Comparison of ENCODE assay signal across 26 cellular contexts in the genomic region with DNA sequence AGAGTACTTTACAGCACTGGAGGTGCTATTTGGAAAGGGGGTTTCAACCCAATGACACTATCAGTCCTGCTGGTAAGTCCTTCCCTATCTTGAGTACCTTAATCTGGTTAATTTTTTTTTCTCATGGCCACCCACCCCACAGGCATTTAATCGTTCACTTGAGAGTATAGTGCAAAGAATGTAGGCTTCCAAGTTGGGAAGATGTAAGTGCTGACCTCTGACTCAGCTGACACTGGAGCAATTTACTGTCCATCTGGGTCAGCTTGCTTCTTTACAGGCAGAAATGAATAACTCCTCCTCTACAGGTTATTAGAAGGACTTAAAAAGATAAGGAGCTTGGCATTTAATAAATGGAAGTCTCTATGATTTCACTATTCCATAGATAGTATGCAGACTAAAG.
DNase-seq lines count a peak whose midpoint lies in the region; ATAC-seq, FAIRE-seq and TF ChIP-seq lines count a peak whose summit lies in the region.
"Had no signal": no experiment of that assay in that cellular context is flagged by ENCODE, and none has a peak within 500 bp of the region (broad histone marks: within the 10 kb centered on the region; RNA-seq: fewer than 3 reads in every experiment).

No MANE protein-coding gene starts in this region.

- peaks cover 15 to 16% of the 10 kb centered on the region in 2 experiments for H3K4me1 ChIP-seq in SK-N-SH (ENCODE audit: control insufficient read depth in 1 of 2, insufficient read depth in 2 of 2, low read depth in 1 of 2, low read length in 1 of 2)
- H3K4me1 ChIP-seq in SJSA1 (replicated peaks) = peaks cover 23% of the 10 kb centered on the region
- H3K4me1 ChIP-seq: ascending aorta, gastrocnemius medialis, psoas muscle had no signal

- CTCF ChIA-PET in SK-N-SH (lab: Yijun Ruan, JAX) = no interaction called here

- no peaks in the 10 kb centered on the region for H4K20me1 ChIP-seq in SK-N-SH (ENCODE audit: insufficient read depth)

- POLR2A ChIA-PET in SK-N-SH (lab: Yijun Ruan, JAX) = no interaction called here

- no peak for TF ChIP-seq CTCF in SK-N-SH (IDR thresholded peaks at IDR 0.05)
- TF ChIP-seq CTCF in fibroblast of villous mesenchyme (IDR thresholded peaks at IDR 0.05; ENCODE audit: insufficient read depth, low read depth, low read length) = no peak

- H3K4me3 Mint-ChIP-seq in stimulated activated effector memory CD8-positive, alpha-beta T cell treated with anti-CD3 and anti-CD28 coated beads, Interleukin-12 subunit alpha, Interleukin-12 subunit beta, amount 100 ng/mL, for 72 hours = no peak overlapping the region
- H3K4me3 Mint-ChIP-seq: activated T-cell treated with anti-CD3 and anti-CD28 coated beads, Interleukin-2, amount 50 U/mL, for 72 hours; central memory CD8-positive, alpha-beta T cell; neural crest cell; stimulated activated naive B cell treated with anti-CD40 and anti-IgM and Interleukin-4, amounts not matched to agents 10 μg/mL and 1 μg/mL and 100 μg/mL, for 72 hours had no signal

- no peaks in the 10 kb centered on the region for H3K9me3 Mint-ChIP-seq in stimulated activated effector memory CD8-positive, alpha-beta T cell treated with anti-CD3 and anti-CD28 coated beads, Interleukin-12 subunit alpha, Interleukin-12 subunit beta, amount 100 ng/mL, for 72 hours
- H3K9me3 Mint-ChIP-seq: activated T-cell treated with anti-CD3 and anti-CD28 coated beads, Interleukin-2, amount 50 U/mL, for 72 hours; central memory CD8-positive, alpha-beta T cell; neural crest cell; stimulated activated naive B cell treated with anti-CD40 and anti-IgM and Interleukin-4, amounts not matched to agents 10 μg/mL and 1 μg/mL and 100 μg/mL, for 72 hours had no signal

- no peaks in the 10 kb centered on the region for H3K4me1 Mint-ChIP-seq in stimulated activated effector memory CD8-positive, alpha-beta T cell treated with anti-CD3 and anti-CD28 coated beads, Interleukin-12 subunit alpha, Interleukin-12 subunit beta, amount 100 ng/mL, for 72 hours
- H3K4me1 Mint-ChIP-seq: central memory CD8-positive, alpha-beta T cell; neural crest cell; stimulated activated naive B cell treated with anti-CD40 and anti-IgM and Interleukin-4, amounts not matched to agents 10 μg/mL and 1 μg/mL and 100 μg/mL, for 72 hours had no signal

- H3K27ac Mint-ChIP-seq in stimulated activated effector memory CD8-positive, alpha-beta T cell treated with anti-CD3 and anti-CD28 coated beads, Interleukin-12 subunit alpha, Interleukin-12 subunit beta, amount 100 ng/mL, for 72 hours = no peak overlapping the region
- H3K27ac Mint-ChIP-seq: stimulated activated naive B cell treated with anti-CD40 and anti-IgM and Interleukin-4, amounts not matched to agents 10 μg/mL and 1 μg/mL and 100 μg/mL, for 72 hours had no signal

- H3K9me3 ChIP-seq in SK-N-SH (no peaks in the 10 kb centered on the region), SJSA1 (replicated peaks) (no peaks in the 10 kb centered on the region)
- H3K9me3 ChIP-seq: ascending aorta, gastrocnemius medialis, psoas muscle, thoracic aorta had no signal

- no peaks in the 10 kb centered on the region for H3K36me3 Mint-ChIP-seq in stimulated activated effector memory CD8-positive, alpha-beta T cell treated with anti-CD3 and anti-CD28 coated beads, Interleukin-12 subunit alpha, Interleukin-12 subunit beta, amount 100 ng/mL, for 72 hours
- H3K36me3 Mint-ChIP-seq: stimulated activated naive B cell treated with anti-CD40 and anti-IgM and Interleukin-4, amounts not matched to agents 10 μg/mL and 1 μg/mL and 100 μg/mL, for 72 hours had no signal

- no peaks in the 10 kb centered on the region for H3K36me3 ChIP-seq in SK-N-SH (replicated peaks in 1 of 2; ENCODE audit: control insufficient read depth in 1 of 2, insufficient read depth in 2 of 2, low read length in 1 of 2)
- H3K36me3 ChIP-seq in SJSA1 = no peaks in the 10 kb centered on the region
- H3K36me3 ChIP-seq: ascending aorta, gastrocnemius medialis, thoracic aorta had no signal

- H2AFZ ChIP-seq in SK-N-SH (ENCODE audit: low read depth) = no peak overlapping the region

- no peak for FAIRE-seq in HTR-8/SVneo (lab: Jason Lieb, UNC)
- FAIRE-seq: H1, islet of Langerhans had no signal

- no peaks in the 10 kb centered on the region for H3K27me3 ChIP-seq in SK-N-SH (ENCODE audit: insufficient read depth)
- H3K27me3 ChIP-seq in SJSA1 (replicated peaks) = no peaks in the 10 kb centered on the region
- H3K27me3 ChIP-seq: ascending aorta, gastrocnemius medialis had no signal

- DNase-seq in SK-N-SH (no peak), SJSA1 (ENCODE audit: low read depth in 1 of 2, low spot score in 2 of 2) (no peak), fibroblast of villous mesenchyme (ENCODE audit: low read depth) (peak; percentile 21), cardiac septum (ENCODE audit: low spot score) (no peak), HTR-8/SVneo (ENCODE audit: insufficient read length, low spot score) (no peak)
- DNase-seq in stimulated activated effector memory CD8-positive, alpha-beta T cell treated with anti-CD3 and anti-CD28 coated beads, Interleukin-12 subunit alpha, Interleukin-12 subunit beta, amount 100 ng/mL, for 72 hours (ENCODE audit: low spot score in 2 of 2) = no peak
- DNase-seq: activated naive CD4-positive, alpha-beta T cell treated with anti-CD3 and anti-CD28 coated beads, Interleukin-2, amount 50 U/mL, for 16 hours; DND-41; gastrocnemius medialis; hypothalamus; NCI-H1694 treated with DMSO at 0.1 percent for 48 hours; NCI-H82; psoas muscle; stimulated activated naive B cell treated with anti-CD40 and anti-IgM and Interleukin-4, amounts not matched to agents 10 μg/mL and 1 μg/mL and 100 μg/mL, for 72 hours had no signal

- H3K9ac ChIP-seq in SK-N-SH = no peak overlapping the region

- H3K4me3 ChIP-seq in SK-N-SH (ENCODE audit: low read depth in 2 of 2, low read length in 1 of 2) = no peak overlapping the region
- H3K4me3 ChIP-seq in SJSA1 = no peak overlapping the region
- no peak overlapping the region for H3K4me3 ChIP-seq in fibroblast of villous mesenchyme (ENCODE audit: low read depth, low read length)
- H3K4me3 ChIP-seq: ascending aorta, gastrocnemius medialis, psoas muscle, skin epidermis, thoracic aorta had no signal

- H3K79me2 ChIP-seq in SK-N-SH (ENCODE audit: insufficient read depth) = no peaks in the 10 kb centered on the region

- ATAC-seq in SK-N-SH treated with all-trans-retinoic acid at 6 μM for 48 hours = no peak
- ATAC-seq in stimulated activated effector memory CD8-positive, alpha-beta T cell treated with anti-CD3 and anti-CD28 coated beads, Interleukin-12 subunit alpha, Interleukin-12 subunit beta, amount 100 ng/mL, for 72 hours = no peak
- no peak for ATAC-seq in GM21526 (IDR thresholded peaks at IDR 0.05; ENCODE audit: low FRiP score, unreplicated experiment)
- ATAC-seq: gastrocnemius medialis; psoas muscle; Right ventricle myocardium inferior; stimulated activated naive B cell treated with anti-CD40 and anti-IgM and Interleukin-4, amounts not matched to agents 10 μg/mL and 1 μg/mL and 100 μg/mL, for 72 hours had no signal

- no peak for TF ChIP-seq EP300 in SK-N-SH (IDR thresholded peaks at IDR 0.05; ENCODE audit: borderline replicate concordance in 1 of 2, low read depth in 1 of 2, low read length in 1 of 2)

- H3F3A ChIP-seq in SK-N-SH (replicated peaks; ENCODE audit: insufficient read depth) = peaks cover 25% of the 10 kb centered on the region

- no peak for TF ChIP-seq RAD21 in SK-N-SH (IDR thresholded peaks at IDR 0.05; ENCODE audit: low read length)

- WGBS in SK-N-SH (ENCODE audit: low lambda C conversion rate) = 33% methylated on average over 1 of the region's 1 CpG

- H3K27ac ChIP-seq in SK-N-SH (ENCODE audit: low read depth in 2 of 2, low read length in 1 of 2) (peak overlapping the region; percentile 74 to 79; a peak in 3 of 4 replicates), SJSA1 (peak overlapping the region; percentile 84)
- H3K27ac ChIP-seq: 22Rv1, ascending aorta, gastrocnemius medialis, psoas muscle, thoracic aorta had no signal

- 0 out of 2 replicates have a peak overlapping the region, but pooled peaks have one; percentile 14 for H3K4me2 ChIP-seq in SK-N-SH

- intact Hi-C loops in cardiac septum (cut with DNase I) = no loop called here

- no peaks in the 10 kb centered on the region for H3K9me2 ChIP-seq in SK-N-SH

TF ChIP-seq in SK-N-SH, 30 proteins besides CTCF, POLR2A, EP300 and RAD21:
- TF ChIP-seq TEAD4 (IDR thresholded peaks at IDR 0.05; ENCODE audit: borderline replicate concordance, insufficient read depth) (no peak), MEF2A (IDR thresholded peaks at IDR 0.05; ENCODE audit: borderline replicate concordance, low read depth) (no peak), GATA2 (CRISPR knock-in tag; IDR thresholded peaks at IDR 0.05) (no peak), TCF12 (IDR thresholded peaks at IDR 0.05) (no peak), YY1 (IDR thresholded peaks at IDR 0.05; ENCODE audit: low read depth) (no peak), SMC3 (IDR thresholded peaks at IDR 0.05; ENCODE audit: low read depth, low read length) (no peak)
- TF ChIP-seq, protein P1, sequence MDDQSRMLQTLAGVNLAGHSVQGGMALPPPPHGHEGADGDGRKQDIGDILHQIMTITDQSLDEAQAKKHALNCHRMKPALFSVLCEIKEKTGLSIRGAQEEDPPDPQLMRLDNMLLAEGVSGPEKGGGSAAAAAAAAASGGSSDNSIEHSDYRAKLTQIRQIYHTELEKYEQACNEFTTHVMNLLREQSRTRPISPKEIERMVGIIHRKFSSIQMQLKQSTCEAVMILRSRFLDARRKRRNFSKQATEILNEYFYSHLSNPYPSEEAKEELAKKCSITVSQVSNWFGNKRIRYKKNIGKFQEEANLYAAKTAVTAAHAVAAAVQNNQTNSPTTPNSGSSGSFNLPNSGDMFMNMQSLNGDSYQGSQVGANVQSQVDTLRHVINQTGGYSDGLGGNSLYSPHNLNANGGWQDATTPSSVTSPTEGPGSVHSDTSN (IDR thresholded peaks at IDR 0.05) = no peak

TF ChIP-seq in SK-N-SH treated with all-trans-retinoic acid at 6 μM for 48 hours, 23 proteins besides CTCF, POLR2A, EP300 and RAD21 (continues in another document):
- TF ChIP-seq, protein P2, sequence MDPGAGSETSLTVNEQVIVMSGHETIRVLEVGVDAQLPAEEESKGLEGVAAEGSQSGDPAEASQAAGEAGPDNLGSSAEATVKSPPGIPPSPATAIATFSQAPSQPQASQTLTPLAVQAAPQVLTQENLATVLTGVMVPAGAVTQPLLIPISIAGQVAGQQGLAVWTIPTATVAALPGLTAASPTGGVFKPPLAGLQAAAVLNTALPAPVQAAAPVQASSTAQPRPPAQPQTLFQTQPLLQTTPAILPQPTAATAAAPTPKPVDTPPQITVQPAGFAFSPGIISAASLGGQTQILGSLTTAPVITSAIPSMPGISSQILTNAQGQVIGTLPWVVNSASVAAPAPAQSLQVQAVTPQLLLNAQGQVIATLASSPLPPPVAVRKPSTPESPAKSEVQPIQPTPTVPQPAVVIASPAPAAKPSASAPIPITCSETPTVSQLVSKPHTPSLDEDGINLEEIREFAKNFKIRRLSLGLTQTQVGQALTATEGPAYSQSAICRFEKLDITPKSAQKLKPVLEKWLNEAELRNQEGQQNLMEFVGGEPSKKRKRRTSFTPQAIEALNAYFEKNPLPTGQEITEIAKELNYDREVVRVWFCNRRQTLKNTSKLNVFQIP (CRISPR knock-in tag; IDR thresholded peaks at IDR 0.05; ENCODE audit: borderline replicate concordance, low read depth) = no peak
- no peak for TF ChIP-seq BACH2 (CRISPR knock-in tag; IDR thresholded peaks at IDR 0.05; ENCODE audit: borderline replicate concordance)
